Comparison of ENCODE assay signal across 9 cellular contexts in the genomic region with DNA sequence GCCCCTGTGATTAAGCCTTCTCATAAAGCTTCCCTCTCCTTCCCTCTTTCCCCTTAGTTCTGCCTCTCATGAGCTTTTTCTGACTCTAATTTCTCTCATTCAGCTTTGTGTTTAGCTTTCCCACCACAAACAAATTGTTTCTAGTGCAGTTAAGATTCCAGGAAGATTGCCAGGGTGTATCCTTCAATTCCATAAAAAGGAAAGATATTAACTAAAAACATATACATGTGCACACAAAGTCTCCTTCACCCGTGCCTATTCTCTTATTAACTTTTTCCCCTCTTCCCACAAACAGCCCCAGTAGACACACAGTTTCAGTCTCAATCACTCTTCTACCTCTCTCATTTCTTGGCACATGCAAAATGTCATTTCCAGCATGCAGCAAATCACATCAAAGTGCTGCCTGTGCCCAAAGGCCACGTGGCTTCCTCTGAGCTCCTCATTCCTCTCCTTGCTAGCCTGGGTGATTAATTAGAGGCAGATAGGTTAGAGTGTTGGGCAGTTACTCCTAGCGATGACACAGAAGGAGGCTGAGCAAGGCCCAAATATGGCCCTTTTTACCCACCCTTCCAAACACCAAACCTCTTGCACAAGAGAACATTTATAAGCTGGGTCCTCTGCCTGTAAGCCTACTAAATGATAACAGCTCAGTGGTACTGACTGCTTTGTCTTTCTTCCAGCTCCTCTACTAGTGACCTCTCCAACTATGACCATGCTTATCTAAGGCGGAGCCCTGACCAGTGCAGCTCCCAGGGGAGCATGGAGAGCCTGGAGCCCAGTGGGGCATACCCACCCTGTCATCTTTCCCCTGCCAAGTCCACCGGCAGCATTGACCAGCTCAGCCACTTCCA.
A peak's percentile ranks its signal among the peaks of the same experiment; 100 is the strongest.
DNase-seq lines count a peak whose midpoint lies in the region; ATAC-seq and TF ChIP-seq lines count a peak whose summit lies in the region.
"Had no signal": no experiment of that assay in that cellular context is flagged by ENCODE, and none has a peak within 500 bp of the region (broad histone marks: within the 10 kb centered on the region; RNA-seq: fewer than 3 reads in every experiment).

No MANE protein-coding gene starts in this region.

- H3K27ac ChIP-seq in breast epithelium, result peak overlapping the region; percentile 55 to 74
- H3K27ac ChIP-seq in urinary bladder (ENCODE audit: low read depth), result peak overlapping the region; percentile 77

- intact Hi-C loops in breast epithelium (cut with DNase I; ENCODE audit: low total_unique reads) (no loop called here), MCF 10A (cut with micrococcal nuclease) (no loop called here)

- H3K4me3 ChIP-seq in breast epithelium (no peak overlapping the region), urinary bladder (ENCODE audit: low read depth, low read length) (no peak overlapping the region)

- POLR2A ChIA-PET in MCF 10A (lab: Yijun Ruan, JAX), result interaction anchor here (0.6 to 1.2 kb wide), 3 partner anchors 9 to 303 kb away, joined by 3 read pairs; a partner anchor contains a TSS

- no peak overlapping the region for H3K27ac Mint-ChIP-seq in MCF 10A (ENCODE audit: low read depth, unreplicated experiment)
- no peak overlapping the region for H3K27ac Mint-ChIP-seq in activated T-helper 17 cell treated with anti-CD3 and anti-CD28 coated beads, Interleukin-2, amount 50 U/mL, for 72 hours
- H3K27ac Mint-ChIP-seq: CD8-positive, alpha-beta memory T cell had no signal

- CTCF ChIA-PET in MCF 10A (lab: Yijun Ruan, JAX), result interaction anchor here (0.6 to 0.7 kb wide), 2 partner anchors 9 to 145 kb away, joined by 3 to 4 read pairs; no protein-coding TSS in a partner anchor

- TF ChIP-seq CTCF in breast epithelium (IDR thresholded peaks at IDR 0.05) (no peak), MCF 10A (IDR thresholded peaks at IDR 0.05; ENCODE audit: unreplicated experiment) (no peak)

- H3K27me3 ChIP-seq in breast epithelium, result no peaks in the 10 kb centered on the region

- H3K36me3 ChIP-seq in breast epithelium (no peaks in the 10 kb centered on the region), urinary bladder (ENCODE audit: insufficient read depth) (no peaks in the 10 kb centered on the region)

- ATAC-seq in activated T-helper 17 cell treated with anti-CD3 and anti-CD28 coated beads, Interleukin-2, amount 50 U/mL, for 72 hours (replicated peaks), result peak; percentile 83
- ATAC-seq in HG03159 (IDR thresholded peaks at IDR 0.05; ENCODE audit: unreplicated experiment) (no peak), GM21576 (IDR thresholded peaks at IDR 0.05; ENCODE audit: unreplicated experiment) (no peak)

- peaks cover 17% of the 10 kb centered on the region for H3K4me1 Mint-ChIP-seq in MCF 10A (ENCODE audit: insufficient read depth, unreplicated experiment)
- H3K4me1 Mint-ChIP-seq in activated T-helper 17 cell treated with anti-CD3 and anti-CD28 coated beads, Interleukin-2, amount 50 U/mL, for 72 hours, result no peaks in the 10 kb centered on the region
- H3K4me1 Mint-ChIP-seq: CD8-positive, alpha-beta memory T cell had no signal

- DNase-seq in breast epithelium (ENCODE audit: low spot score in 2 of 2) (no peak), MCF 10A (ENCODE audit: unreplicated experiment) (no peak), left kidney (ENCODE audit: low read depth, low spot score) (peak; percentile 46), germinal center (ENCODE audit: low spot score) (no peak)
- DNase-seq: CD8-positive, alpha-beta memory T cell had no signal

- H3K36me3 Mint-ChIP-seq in MCF 10A (ENCODE audit: insufficient read depth, unreplicated experiment), result peaks cover 33% of the 10 kb centered on the region
- no peaks in the 10 kb centered on the region for H3K36me3 Mint-ChIP-seq in activated T-helper 17 cell treated with anti-CD3 and anti-CD28 coated beads, Interleukin-2, amount 50 U/mL, for 72 hours (ENCODE audit: low read depth)
- H3K36me3 Mint-ChIP-seq: CD8-positive, alpha-beta memory T cell had no signal

- H3K9me3 ChIP-seq in breast epithelium, result no peaks in the 10 kb centered on the region

- no TSS peak for BruUV-seq in MCF 10A (replicated peaks; lab: Mats Ljungman, UMichigan)

- peaks cover 7% of the 10 kb centered on the region in 2 donors for H3K4me1 ChIP-seq in breast epithelium
- H3K4me1 ChIP-seq in urinary bladder (ENCODE audit: insufficient read depth), result no peaks in the 10 kb centered on the region

- no peak overlapping the region for H3K4me3 Mint-ChIP-seq in MCF 10A (ENCODE audit: unreplicated experiment)
- H3K4me3 Mint-ChIP-seq in activated T-helper 17 cell treated with anti-CD3 and anti-CD28 coated beads, Interleukin-2, amount 50 U/mL, for 72 hours, result no peak overlapping the region
- H3K4me3 Mint-ChIP-seq: CD8-positive, alpha-beta memory T cell had no signal

- WGBS in urinary bladder, result 29% methylated on average over 5 of the region's 5 CpGs

- H3K27me3 Mint-ChIP-seq in MCF 10A (ENCODE audit: insufficient read depth, unreplicated experiment), result no peaks in the 10 kb centered on the region
- H3K27me3 Mint-ChIP-seq in activated T-helper 17 cell treated with anti-CD3 and anti-CD28 coated beads, Interleukin-2, amount 50 U/mL, for 72 hours, result peaks cover 14% of the 10 kb centered on the region

- TF ChIP-seq POLR2A in breast epithelium (IDR thresholded peaks at IDR 0.05), result no peak

- H3K9me3 Mint-ChIP-seq in MCF 10A (ENCODE audit: unreplicated experiment), result no peaks in the 10 kb centered on the region
- no peaks in the 10 kb centered on the region for H3K9me3 Mint-ChIP-seq in activated T-helper 17 cell treated with anti-CD3 and anti-CD28 coated beads, Interleukin-2, amount 50 U/mL, for 72 hours
- H3K9me3 Mint-ChIP-seq: CD8-positive, alpha-beta memory T cell had no signal
